ENCODE assay signal across 28 cellular contexts in genomic region chr1:204925701-204926100, GRCh38. TPM values are rescaled to one million over a fixed set of nuclear protein-coding genes. Genes with fewer than 3 reads are reported as not detected.
"Had no signal": no experiment of that assay in that cellular context is flagged by ENCODE, and none has a peak within 500 bp of the region (broad histone marks: within the 10 kb centered on the region; RNA-seq: fewer than 3 reads in every experiment).

No MANE protein-coding gene starts in this region.

- H3K9me3 ChIP-seq: ascending aorta, esophagus muscularis mucosa, psoas muscle, right atrium auricular region, stomach, tibial artery had no signal

- H3K4me1 Mint-ChIP-seq: activated naive CD4-positive, alpha-beta T cell treated with anti-CD3 and anti-CD28 coated beads, Interleukin-2, amount 10 ng/mL, durations not matched to agents 7 days and 5 days; activated naive CD8-positive, alpha-beta T cell treated with anti-CD3 and anti-CD28 coated beads, Interleukin-2, amount 10 ng/mL, durations not matched to agents 7 days and 5 days; naive B cell; stimulated activated naive B cell treated with anti-CD40 and anti-IgM and Interleukin-4, amounts not matched to agents 10 μg/mL and 1 μg/mL and 100 μg/mL, for 72 hours had no signal

- H3K27ac Mint-ChIP-seq: activated CD8-positive, alpha-beta T cell treated with anti-CD3 and anti-CD28 coated beads for 36 hours; activated naive CD4-positive, alpha-beta T cell treated with anti-CD3 and anti-CD28 coated beads, Interleukin-2, amount 10 ng/mL, durations not matched to agents 7 days and 5 days; activated naive CD8-positive, alpha-beta T cell treated with anti-CD3 and anti-CD28 coated beads, Interleukin-2, amount 10 ng/mL, durations not matched to agents 7 days and 5 days; activated T-helper 1 cell treated with anti-CD3 and anti-CD28 coated beads, Interleukin-12 subunit alpha, Interleukin-12 subunit beta, Interleukin-2, Interleukin-4 antibody, amounts not matched to agents 30 ng/mL and 10 ng/mL and 1 ng/mL, durations not matched to agents 14 hours and 24 hours and 36 hours; stimulated activated naive B cell treated with anti-CD40 and anti-IgM and Interleukin-4, amounts not matched to agents 10 μg/mL and 1 μg/mL and 100 μg/mL, for 72 hours had no signal

- H3K4me3 Mint-ChIP-seq: activated CD8-positive, alpha-beta T cell treated with anti-CD3 and anti-CD28 coated beads for 36 hours; activated naive CD4-positive, alpha-beta T cell treated with anti-CD3 and anti-CD28 coated beads, Interleukin-2, amount 10 ng/mL, durations not matched to agents 7 days and 5 days; activated naive CD8-positive, alpha-beta T cell treated with anti-CD3 and anti-CD28 coated beads, Interleukin-2, amount 10 ng/mL, durations not matched to agents 7 days and 5 days; activated T-helper 1 cell treated with anti-CD3 and anti-CD28 coated beads, Interleukin-12 subunit alpha, Interleukin-12 subunit beta, Interleukin-2, Interleukin-4 antibody, amounts not matched to agents 30 ng/mL and 10 ng/mL and 1 ng/mL, durations not matched to agents 14 hours and 24 hours and 36 hours; brain; naive B cell; neural crest cell; stimulated activated naive B cell treated with anti-CD40 and anti-IgM and Interleukin-4, amounts not matched to agents 10 μg/mL and 1 μg/mL and 100 μg/mL, for 72 hours had no signal

- H3K4me3 ChIP-seq: ascending aorta, cardiac muscle cell, esophagus muscularis mucosa, lung, psoas muscle, right atrium auricular region, smooth muscle cell, stomach, tibial artery had no signal

- DNase-seq: activated CD4-positive, alpha-beta T cell treated with anti-CD3 and anti-CD28 coated beads for 1 hour; activated CD4-positive, alpha-beta T cell treated with anti-CD3 and anti-CD28 coated beads, Interleukin-2, amount 50 U/mL, for 1 hour; activated CD8-positive, alpha-beta T cell treated with anti-CD3 and anti-CD28 coated beads for 36 hours; activated gamma-delta T cell; activated naive CD4-positive, alpha-beta T cell treated with anti-CD3 and anti-CD28 coated beads, Interleukin-2, amount 10 ng/mL, durations not matched to agents 7 days and 5 days; activated naive CD8-positive, alpha-beta T cell treated with anti-CD3 and anti-CD28 coated beads, Interleukin-2, amount 10 ng/mL, durations not matched to agents 7 days and 5 days; cortex of kidney; foreskin melanocyte; kidney glomerular epithelial cell; naive B cell; psoas muscle; stimulated activated CD4-positive, alpha-beta T cell treated with anti-CD3 and anti-CD28 coated beads, Interleukin-1b, Interleukin-23, amount 100 ng/mL, for 48 hours; stimulated activated CD4-positive, alpha-beta T cell treated with anti-CD3 and anti-CD28 coated beads, Interleukin-4, amount 100 ng/mL, for 4 hours; stimulated activated CD8-positive, alpha-beta memory T cell treated with anti-CD3 and anti-CD28 coated beads, Interleukin-4, amount 100 ng/mL, for 48 hours; stimulated activated naive B cell treated with anti-CD40 and anti-IgM and Interleukin-4, amounts not matched to agents 10 μg/mL and 1 μg/mL and 100 μg/mL, for 72 hours; stomach; tibial artery had no signal

- H3K27me3 ChIP-seq: ascending aorta, cardiac muscle cell, esophagus muscularis mucosa, right atrium auricular region, tibial artery had no signal

- H3K36me3 Mint-ChIP-seq: activated naive CD4-positive, alpha-beta T cell treated with anti-CD3 and anti-CD28 coated beads, Interleukin-2, amount 10 ng/mL, durations not matched to agents 7 days and 5 days; activated naive CD8-positive, alpha-beta T cell treated with anti-CD3 and anti-CD28 coated beads, Interleukin-2, amount 10 ng/mL, durations not matched to agents 7 days and 5 days; naive B cell; stimulated activated naive B cell treated with anti-CD40 and anti-IgM and Interleukin-4, amounts not matched to agents 10 μg/mL and 1 μg/mL and 100 μg/mL, for 72 hours had no signal

- H3K9me3 Mint-ChIP-seq: activated CD8-positive, alpha-beta T cell treated with anti-CD3 and anti-CD28 coated beads for 36 hours; activated naive CD4-positive, alpha-beta T cell treated with anti-CD3 and anti-CD28 coated beads, Interleukin-2, amount 10 ng/mL, durations not matched to agents 7 days and 5 days; activated naive CD8-positive, alpha-beta T cell treated with anti-CD3 and anti-CD28 coated beads, Interleukin-2, amount 10 ng/mL, durations not matched to agents 7 days and 5 days; activated T-helper 1 cell treated with anti-CD3 and anti-CD28 coated beads, Interleukin-12 subunit alpha, Interleukin-12 subunit beta, Interleukin-2, Interleukin-4 antibody, amounts not matched to agents 30 ng/mL and 10 ng/mL and 1 ng/mL, durations not matched to agents 14 hours and 24 hours and 36 hours; brain; naive B cell; neural crest cell; stimulated activated naive B cell treated with anti-CD40 and anti-IgM and Interleukin-4, amounts not matched to agents 10 μg/mL and 1 μg/mL and 100 μg/mL, for 72 hours had no signal

- H3K27ac ChIP-seq: ascending aorta, cardiac muscle cell, esophagus muscularis mucosa, parathyroid adenoma, psoas muscle, right atrium auricular region, stomach, tibial artery had no signal

- ATAC-seq: activated CD8-positive, alpha-beta T cell treated with anti-CD3 and anti-CD28 coated beads for 36 hours; left lobe of liver; psoas muscle; stimulated activated naive B cell treated with anti-CD40 and anti-IgM and Interleukin-4, amounts not matched to agents 10 μg/mL and 1 μg/mL and 100 μg/mL, for 72 hours had no signal

- H3K4me1 ChIP-seq: ascending aorta, parathyroid adenoma, psoas muscle had no signal

- H3K36me3 ChIP-seq: ascending aorta, cardiac muscle cell, right atrium auricular region, stomach, tibial artery had no signal

- H3K27me3 Mint-ChIP-seq: brain had no signal

RNA-seq across cellular contexts. Expression of gene NFASC, which starts 55.0 kb away (rescaled TPM):
- total RNA-seq: activated CD8-positive, alpha-beta T cell treated with anti-CD3 and anti-CD28 coated beads for 36 hours had no signal
- polyA plus RNA-seq: cardiac muscle cell had no signal
